ENCODE assay signal across 13 cellular contexts in the genomic region with DNA sequence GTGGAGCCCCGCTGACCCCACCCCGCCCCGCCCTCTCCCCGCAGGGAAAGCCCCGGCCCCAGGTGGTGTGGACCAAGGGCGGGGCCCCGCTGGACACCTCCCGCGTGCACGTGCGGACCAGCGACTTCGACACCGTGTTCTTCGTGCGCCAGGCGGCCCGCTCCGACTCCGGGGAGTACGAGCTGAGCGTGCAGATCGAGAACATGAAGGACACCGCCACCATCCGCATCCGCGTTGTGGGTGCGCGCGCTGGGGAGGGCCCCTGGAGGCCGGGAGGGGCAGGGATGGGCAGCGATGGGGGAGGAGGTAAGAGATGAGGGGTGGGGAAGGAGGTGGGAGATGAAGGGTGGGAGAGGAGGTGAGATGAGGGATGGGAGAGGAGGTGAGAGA. TPM values are rescaled to one million over a fixed set of nuclear protein-coding genes. Genes with fewer than 3 reads are reported as not detected.
DNase-seq lines count a peak whose midpoint lies in the region; ATAC-seq and TF ChIP-seq lines count a peak whose summit lies in the region.
"Had no signal": no experiment of that assay in that cellular context is flagged by ENCODE, and none has a peak within 500 bp of the region (broad histone marks: within the 10 kb centered on the region; RNA-seq: fewer than 3 reads in every experiment).

No MANE protein-coding gene starts in this region.

- no peak overlapping the region for H3K4me3 ChIP-seq in DOHH2 (ENCODE audit: low read length)
- no peak overlapping the region for H3K4me3 ChIP-seq in HEK293 (ENCODE audit: low read depth, low read length)
- no peak overlapping the region for H3K4me3 ChIP-seq in osteoblast (ENCODE audit: insufficient read depth, low read length)
- H3K4me3 ChIP-seq in gastroesophageal sphincter, result no peak overlapping the region

- peaks cover 27% of the 10 kb centered on the region for H3K4me1 ChIP-seq in DOHH2 (ENCODE audit: control insufficient read depth, low read length)
- H3K4me1 ChIP-seq in HEK293 (ENCODE audit: control insufficient read depth, insufficient read depth, low read length), result no peaks in the 10 kb centered on the region
- peaks cover 8% of the 10 kb centered on the region for H3K4me1 ChIP-seq in osteoblast (ENCODE audit: insufficient read depth, low read length)
- H3K4me1 ChIP-seq in gastroesophageal sphincter, result no peaks in the 10 kb centered on the region

- H3K27me3 ChIP-seq in DOHH2 (ENCODE audit: control insufficient read depth, low read length), result no peaks in the 10 kb centered on the region
- peaks cover 13% of the 10 kb centered on the region for H3K27me3 ChIP-seq in osteoblast (ENCODE audit: insufficient read depth, low read length)
- peaks cover 82% of the 10 kb centered on the region for H3K27me3 ChIP-seq in gastroesophageal sphincter

- CTCF ChIA-PET in HEK293 (lab: Yijun Ruan, JAX), result no interaction called here

- POLR2A ChIA-PET in HEK293 (lab: Yijun Ruan, JAX), result no interaction called here

- no peaks in the 10 kb centered on the region for H3K9me2 ChIP-seq in DOHH2 (replicated peaks; ENCODE audit: control insufficient read depth, low read length)

- no peak overlapping the region for H3K4me2 ChIP-seq in DOHH2 (ENCODE audit: low read length)
- no peak overlapping the region for H3K4me2 ChIP-seq in osteoblast (ENCODE audit: insufficient read depth, low read length)
- H3K4me2 ChIP-seq: KMS-11 had no signal

- WGBS in gastroesophageal sphincter (ENCODE audit: low coverage in 1 of 2), 2 donors, result 33% methylated on average over 3 of the region's 32 CpGs; no CpG with 5 or more reads in 1 of the 2 donors

- TF ChIP-seq CTCF in DOHH2 (IDR thresholded peaks at IDR 0.05; ENCODE audit: low read depth, low read length, poor library complexity, severe bottlenecking) (no peak), HEK293 (tag by site-specific recombination; IDR thresholded peaks at IDR 0.05) (no peak), osteoblast (IDR thresholded peaks at IDR 0.05; ENCODE audit: extremely low read depth, low read depth, low read length) (no peak), gastroesophageal sphincter (IDR thresholded peaks at IDR 0.05) (no peak)

- H3K79me2 ChIP-seq in DOHH2 (ENCODE audit: control insufficient read depth, low read length), result no peaks in the 10 kb centered on the region
- H3K79me2 ChIP-seq in osteoblast (ENCODE audit: insufficient read depth, low read length), result no peaks in the 10 kb centered on the region

- peaks cover 46% of the 10 kb centered on the region for H3K36me3 ChIP-seq in DOHH2 (ENCODE audit: control insufficient read depth, low read length)
- no peaks in the 10 kb centered on the region for H3K36me3 ChIP-seq in HEK293 (ENCODE audit: control insufficient read depth in 2 of 2, insufficient read depth in 1 of 2, low read length in 2 of 2)
- no peaks in the 10 kb centered on the region for H3K36me3 ChIP-seq in osteoblast (ENCODE audit: insufficient read depth, low read length)
- H3K36me3 ChIP-seq in gastroesophageal sphincter, result no peaks in the 10 kb centered on the region

- H4K20me1 ChIP-seq in DOHH2 (ENCODE audit: control insufficient read depth, insufficient read depth, low read depth, low read length), result no peaks in the 10 kb centered on the region
- no peaks in the 10 kb centered on the region for H4K20me1 ChIP-seq in osteoblast (ENCODE audit: insufficient read depth, low read length)

- no peak for TF ChIP-seq POLR2A in gastroesophageal sphincter (IDR thresholded peaks at IDR 0.05)

- DNase-seq in osteoblast (ENCODE audit: insufficient read length, low spot score, missing footprints), result peak; percentile 52
- DNase-seq in cerebellum (ENCODE audit: low spot score), result no peak
- DNase-seq: ACHN; Caco-2; CD4-positive, alpha-beta T cell; DMS79 treated with DMSO at 0.1 percent for 48 hours; EL; H9 had no signal

- no peak overlapping the region for H2AFZ ChIP-seq in osteoblast (ENCODE audit: low read length)

- H3K9me3 ChIP-seq in DOHH2 (ENCODE audit: control insufficient read depth, insufficient read depth, low read length), result no peaks in the 10 kb centered on the region
- no peaks in the 10 kb centered on the region for H3K9me3 ChIP-seq in HEK293 (ENCODE audit: control insufficient read depth, insufficient read depth, low read depth, low read length)
- no peaks in the 10 kb centered on the region for H3K9me3 ChIP-seq in osteoblast (ENCODE audit: low read depth, low read length)
- no peaks in the 10 kb centered on the region for H3K9me3 ChIP-seq in gastroesophageal sphincter
- H3K9me3 ChIP-seq: Caco-2 had no signal

- H3F3A ChIP-seq in DOHH2 (ENCODE audit: control insufficient read depth, insufficient read depth), result peaks cover 14% of the 10 kb centered on the region

- ATAC-seq in gastroesophageal sphincter, result no peak

- H3K27ac ChIP-seq in DOHH2 (ENCODE audit: low read depth, low read length) (0 out of 2 replicates have a peak overlapping the region, but pooled peaks have one; percentile 87), HEK293 (ENCODE audit: extremely low read depth, low read depth, low read length) (no peak overlapping the region), osteoblast (ENCODE audit: low read depth, low read length) (no peak overlapping the region), gastroesophageal sphincter (no peak overlapping the region)
- H3K27ac ChIP-seq: C4-2B, KMS-11 had no signal

- TF ChIP-seq EP300 in gastroesophageal sphincter (IDR thresholded peaks at IDR 0.05), result no peak

TF ChIP-seq in HEK293, 187 proteins besides CTCF, POLR2A, EP300 and RAD21:
- TF ChIP-seq KLF1 (tag by site-specific recombination; IDR thresholded peaks at IDR 0.05), result 0 out of 2 replicates have a peak, but pooled peaks have one; percentile 12
- TF ChIP-seq ZNF548 (tag by site-specific recombination; IDR thresholded peaks at IDR 0.05), result no peak

RNA-seq across cellular contexts. Expression of gene EMC10, which starts 17.2 kb away (rescaled TPM):
- total RNA-seq in osteoblast (47.1 and 56.5 TPM in 2 replicates), cerebellum (42.2 TPM), gastroesophageal sphincter (10 to 100 TPM; 55.5 to 75.9 (median 71.5) TPM)

RNA-seq across cellular contexts. Expression of gene GARIN5A, which starts 17.6 kb away (rescaled TPM):
- total RNA-seq in osteoblast, result 0.29 and 0.36 TPM in 2 replicates
- 2.4 TPM for total RNA-seq in cerebellum
- 1 to 10 TPM in 1 of 4 donors, under 1 TPM in 1, not detected in 2; 0.78 to 1.7 TPM for total RNA-seq in gastroesophageal sphincter

RNA-seq across cellular contexts. Expression of gene MYBPC2, which starts 26.4 kb away (rescaled TPM):
- total RNA-seq in osteoblast (not detected in 2 replicates), cerebellum (0.18 TPM), gastroesophageal sphincter (not detected)

RNA-seq across cellular contexts. Expression of gene SPIB, which starts 40.3 kb away (rescaled TPM):
- total RNA-seq in osteoblast, result 0.36 TPM in 1 of 2 replicates, not detected in the other
- total RNA-seq in cerebellum, result not detected
- not detected for total RNA-seq in gastroesophageal sphincter

RNA-seq across cellular contexts. Expression of gene JOSD2, which starts 51.9 kb away (rescaled TPM):
- total RNA-seq in osteoblast (19.4 and 22.8 TPM in 2 replicates), cerebellum (3.2 TPM), gastroesophageal sphincter (10 to 100 TPM; 16.1 to 39.8 (median 26.1) TPM)
